Comparison of ENCODE assay signal across 15 cellular contexts in genomic region chr17:35002876-35003551, GRCh38. TPM values are rescaled to one million over a fixed set of nuclear protein-coding genes. Genes with fewer than 3 reads are reported as not detected.
DNase-seq lines count a peak whose midpoint lies in the region; ATAC-seq and TF ChIP-seq lines count a peak whose summit lies in the region.
"Had no signal": no experiment of that assay in that cellular context is flagged by ENCODE, and none has a peak within 500 bp of the region (broad histone marks: within the 10 kb centered on the region; RNA-seq: fewer than 3 reads in every experiment).

No MANE protein-coding gene starts in this region.

- ATAC-seq in left ventricle myocardium superior (peak; percentile 90), GM19463 (IDR thresholded peaks at IDR 0.05; ENCODE audit: unreplicated experiment) (no peak), HG02571 (IDR thresholded peaks at IDR 0.05; ENCODE audit: unreplicated experiment) (no peak)
- ATAC-seq: activated CD4-positive, CD25-positive, alpha-beta regulatory T cell treated with anti-CD3 and anti-CD28 coated beads, Interleukin-2, amount 50 U/mL, for 24 hours had no signal

- no peaks in the 10 kb centered on the region for H3K9me3 Mint-ChIP-seq in activated CD4-positive, alpha-beta memory T cell treated with anti-CD3 and anti-CD28 coated beads for 36 hours
- no peaks in the 10 kb centered on the region for H3K9me3 Mint-ChIP-seq in activated CD4-positive, alpha-beta memory T cell treated with anti-CD3 and anti-CD28 coated beads, Interleukin-2, amount 10 ng/mL, durations not matched to agents 7 days and 5 days
- H3K9me3 Mint-ChIP-seq in MCF 10A (ENCODE audit: unreplicated experiment), result no peaks in the 10 kb centered on the region

- no peaks in the 10 kb centered on the region for H3K27me3 Mint-ChIP-seq in activated CD4-positive, alpha-beta memory T cell treated with anti-CD3 and anti-CD28 coated beads for 36 hours
- no peaks in the 10 kb centered on the region for H3K27me3 Mint-ChIP-seq in activated CD4-positive, alpha-beta memory T cell treated with anti-CD3 and anti-CD28 coated beads, Interleukin-2, amount 10 ng/mL, durations not matched to agents 7 days and 5 days
- H3K27me3 Mint-ChIP-seq in MCF 10A (ENCODE audit: insufficient read depth, unreplicated experiment), result no peaks in the 10 kb centered on the region

- no TSS peak for BruUV-seq in MCF 10A (replicated peaks; lab: Mats Ljungman, UMichigan)

- no peak overlapping the region for H3K4me3 ChIP-seq in thymus (ENCODE audit: low read length)
- H3K4me3 ChIP-seq: A549, SJCRH30 had no signal

- intact Hi-C loops in activated CD4-positive, alpha-beta memory T cell treated with anti-CD3 and anti-CD28 coated beads for 36 hours (cut with micrococcal nuclease), result no loop called here
- intact Hi-C loops in MCF 10A (cut with micrococcal nuclease) (no loop called here), left ventricle myocardium superior (cut with micrococcal nuclease) (loop anchor here (10.0 kb wide), 1 partner anchor 112 kb away; the partner anchor contains the start of gene RAD51D)

- no peaks in the 10 kb centered on the region for H3K27me3 ChIP-seq in thymus (ENCODE audit: control insufficient read depth, insufficient read depth)
- H3K27me3 ChIP-seq: SJCRH30 had no signal

- H3K4me1 ChIP-seq in thymus (ENCODE audit: control insufficient read depth, insufficient read depth, low read length), result peaks cover 3% of the 10 kb centered on the region
- H3K4me1 ChIP-seq: SJCRH30 had no signal

- H3K9me3 ChIP-seq in thymus (ENCODE audit: control insufficient read depth), result no peaks in the 10 kb centered on the region
- H3K9me3 ChIP-seq: A549, SJCRH30 had no signal

- H3K4me3 Mint-ChIP-seq in activated CD4-positive, alpha-beta memory T cell treated with anti-CD3 and anti-CD28 coated beads for 36 hours, result no peak overlapping the region
- no peak overlapping the region for H3K4me3 Mint-ChIP-seq in activated CD4-positive, alpha-beta memory T cell treated with anti-CD3 and anti-CD28 coated beads, Interleukin-2, amount 10 ng/mL, durations not matched to agents 7 days and 5 days
- H3K4me3 Mint-ChIP-seq in MCF 10A (ENCODE audit: unreplicated experiment), result no peak overlapping the region

- H3K27ac Mint-ChIP-seq in activated CD4-positive, alpha-beta memory T cell treated with anti-CD3 and anti-CD28 coated beads for 36 hours, result peak overlapping the region; percentile 56
- no peak overlapping the region for H3K27ac Mint-ChIP-seq in activated CD4-positive, alpha-beta memory T cell treated with anti-CD3 and anti-CD28 coated beads, Interleukin-2, amount 10 ng/mL, durations not matched to agents 7 days and 5 days
- H3K27ac Mint-ChIP-seq in MCF 10A (ENCODE audit: low read depth, unreplicated experiment), result peak overlapping the region; percentile 69

- no peak for DNase-seq in activated CD4-positive, alpha-beta memory T cell treated with anti-CD3 and anti-CD28 coated beads for 36 hours
- DNase-seq in activated CD4-positive, alpha-beta memory T cell treated with anti-CD3 and anti-CD28 coated beads, Interleukin-2, amount 10 ng/mL, durations not matched to agents 7 days and 5 days, result no peak
- DNase-seq in MCF 10A (ENCODE audit: unreplicated experiment) (no peak), left ventricle myocardium superior (peak; percentile 76), middle frontal gyrus (ENCODE audit: extremely low spot score, low spot score) (no peak)
- DNase-seq: DMS53, erythroblast, NCI-H82, SJCRH30, trophoblast cell had no signal

- H3K36me3 Mint-ChIP-seq in activated CD4-positive, alpha-beta memory T cell treated with anti-CD3 and anti-CD28 coated beads for 36 hours, result peaks cover 41% of the 10 kb centered on the region
- peaks cover 41% of the 10 kb centered on the region for H3K36me3 Mint-ChIP-seq in activated CD4-positive, alpha-beta memory T cell treated with anti-CD3 and anti-CD28 coated beads, Interleukin-2, amount 10 ng/mL, durations not matched to agents 7 days and 5 days (ENCODE audit: low read depth)
- peaks cover 39% of the 10 kb centered on the region for H3K36me3 Mint-ChIP-seq in MCF 10A (ENCODE audit: insufficient read depth, unreplicated experiment)

- H3K36me3 ChIP-seq in thymus (ENCODE audit: control insufficient read depth, insufficient read depth), result peaks cover 54% of the 10 kb centered on the region

- CTCF ChIA-PET in activated CD4-positive, alpha-beta memory T cell treated with anti-CD3 and anti-CD28 coated beads for 36 hours (lab: Charles Lee), result interaction anchor here (10.2 kb wide), 1 partner anchor 116 kb away, joined by 159 read pairs; the partner anchor contains the start of genes FNDC8 and RAD51D
- CTCF ChIA-PET in activated CD4-positive, alpha-beta memory T cell treated with anti-CD3 and anti-CD28 coated beads, Interleukin-2, amount 10 ng/mL, durations not matched to agents 7 days and 5 days (lab: Charles Lee), result no interaction called here
- CTCF ChIA-PET in MCF 10A (lab: Yijun Ruan, JAX), result interaction anchor here (0.6 to 1.2 kb wide), 3 partner anchors 61 to 90 kb away, joined by 3 to 4 read pairs (median 3); partner anchors contain the start of gene RFFL

- peaks cover 4% of the 10 kb centered on the region for H3K4me1 Mint-ChIP-seq in activated CD4-positive, alpha-beta memory T cell treated with anti-CD3 and anti-CD28 coated beads for 36 hours (ENCODE audit: low read depth)
- H3K4me1 Mint-ChIP-seq in activated CD4-positive, alpha-beta memory T cell treated with anti-CD3 and anti-CD28 coated beads, Interleukin-2, amount 10 ng/mL, durations not matched to agents 7 days and 5 days, result peaks cover 5% of the 10 kb centered on the region
- no peaks in the 10 kb centered on the region for H3K4me1 Mint-ChIP-seq in MCF 10A (ENCODE audit: insufficient read depth, unreplicated experiment)

- POLR2A ChIA-PET in activated CD4-positive, alpha-beta memory T cell treated with anti-CD3 and anti-CD28 coated beads for 36 hours (lab: Charles Lee), result no interaction called here
- POLR2A ChIA-PET in activated CD4-positive, alpha-beta memory T cell treated with anti-CD3 and anti-CD28 coated beads, Interleukin-2, amount 10 ng/mL, durations not matched to agents 7 days and 5 days (lab: Charles Lee), result interaction anchor here (1.1 to 1.3 kb wide), 3 partner anchors 20 to 116 kb away, joined by 4 to 7 read pairs (median 4); partner anchors contain the start of gene RAD51D
- POLR2A ChIA-PET in MCF 10A (lab: Yijun Ruan, JAX), result interaction anchor here (0.9 to 2.3 kb wide), 2 partner anchors 10 to 23 kb away, joined by 3 to 5 read pairs; no protein-coding TSS in a partner anchor

- no peak for TF ChIP-seq CTCF in MCF 10A (IDR thresholded peaks at IDR 0.05; ENCODE audit: unreplicated experiment)

- H3K27ac ChIP-seq in thymus (ENCODE audit: low read depth), result peak overlapping the region; percentile 33
- H3K27ac ChIP-seq: A549, SJCRH30 had no signal

- 94% methylated on average over 15 of the region's 15 CpGs for WGBS in thymus

RNA-seq across cellular contexts. Expression of gene LIG3, which starts 22.7 kb away (rescaled TPM):
- 10 to 100 TPM; 48.3 to 48.7 TPM for total RNA-seq in activated CD4-positive, alpha-beta memory T cell treated with anti-CD3 and anti-CD28 coated beads for 36 hours
- 10 to 100 TPM; 35.0 to 38.3 TPM for total RNA-seq in activated CD4-positive, alpha-beta memory T cell treated with anti-CD3 and anti-CD28 coated beads, Interleukin-2, amount 10 ng/mL, durations not matched to agents 7 days and 5 days
- total RNA-seq in MCF 10A (2022) (31.1 and 39.7 TPM in 2 replicates), left ventricle myocardium superior (19.3 TPM)
- 7.6 TPM for polyA plus RNA-seq in thymus

RNA-seq across cellular contexts. Expression of gene ZNF830, which starts 41.7 kb away (rescaled TPM):
- 10 to 100 TPM; 19.5 to 20.7 TPM for total RNA-seq in activated CD4-positive, alpha-beta memory T cell treated with anti-CD3 and anti-CD28 coated beads for 36 hours
- 10 to 100 TPM; 25.2 to 25.4 TPM for total RNA-seq in activated CD4-positive, alpha-beta memory T cell treated with anti-CD3 and anti-CD28 coated beads, Interleukin-2, amount 10 ng/mL, durations not matched to agents 7 days and 5 days
- total RNA-seq in MCF 10A (2022), result 21.6 and 26.3 TPM in 2 replicates
- 10.7 TPM for total RNA-seq in left ventricle myocardium superior
- 30.3 TPM for polyA plus RNA-seq in thymus

RNA-seq across cellular contexts. Expression of gene CCT6B, which starts 41.8 kb away (rescaled TPM):
- total RNA-seq in activated CD4-positive, alpha-beta memory T cell treated with anti-CD3 and anti-CD28 coated beads for 36 hours, result 1 to 10 TPM; 1.1 to 1.3 TPM
- 1 to 10 TPM; 1.5 to 1.9 TPM for total RNA-seq in activated CD4-positive, alpha-beta memory T cell treated with anti-CD3 and anti-CD28 coated beads, Interleukin-2, amount 10 ng/mL, durations not matched to agents 7 days and 5 days
- total RNA-seq in MCF 10A (2022) (4.6 and 5.7 TPM in 2 replicates), left ventricle myocardium superior (1.3 TPM)
- polyA plus RNA-seq in thymus, result 4.0 TPM
